1 cellular context compared by ENCODE assay signal in the genomic region with DNA sequence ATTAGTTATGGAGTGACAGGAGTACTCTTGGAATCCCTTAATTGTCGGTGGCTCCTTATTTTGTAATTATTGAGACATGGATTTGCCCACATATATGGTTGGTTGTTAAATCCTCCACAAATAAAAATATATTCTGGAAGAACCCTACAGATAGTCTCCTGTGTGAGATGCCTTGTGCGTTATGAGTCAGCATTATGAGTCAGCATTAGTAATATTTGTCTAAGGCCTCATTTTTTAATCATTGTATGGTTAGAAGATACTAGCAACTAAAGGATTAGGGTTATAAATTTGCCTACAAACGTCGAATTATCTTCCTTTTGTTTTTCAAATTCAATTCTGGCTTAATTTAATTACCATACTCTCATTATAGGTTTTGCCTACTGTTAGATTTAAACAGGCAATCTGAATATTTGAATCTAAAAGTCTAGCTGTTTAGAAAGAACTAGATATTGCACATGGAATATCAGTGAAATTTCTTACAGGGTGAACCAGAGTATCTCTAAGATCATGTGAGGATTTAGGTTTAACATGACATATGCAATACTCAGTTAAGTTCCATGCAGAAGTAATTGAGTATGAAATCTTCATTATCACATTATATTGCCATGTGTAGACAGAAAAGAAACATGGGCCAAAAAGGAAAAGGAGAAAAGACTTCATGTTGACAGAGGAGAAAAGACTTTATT.
TF ChIP-seq lines count a peak whose summit lies in the region.

No MANE protein-coding gene starts in this region.

TF ChIP-seq in HCT116, 20 proteins besides CTCF, POLR2A, EP300 and RAD21 (continued from another document):
- TF ChIP-seq, protein P1, sequence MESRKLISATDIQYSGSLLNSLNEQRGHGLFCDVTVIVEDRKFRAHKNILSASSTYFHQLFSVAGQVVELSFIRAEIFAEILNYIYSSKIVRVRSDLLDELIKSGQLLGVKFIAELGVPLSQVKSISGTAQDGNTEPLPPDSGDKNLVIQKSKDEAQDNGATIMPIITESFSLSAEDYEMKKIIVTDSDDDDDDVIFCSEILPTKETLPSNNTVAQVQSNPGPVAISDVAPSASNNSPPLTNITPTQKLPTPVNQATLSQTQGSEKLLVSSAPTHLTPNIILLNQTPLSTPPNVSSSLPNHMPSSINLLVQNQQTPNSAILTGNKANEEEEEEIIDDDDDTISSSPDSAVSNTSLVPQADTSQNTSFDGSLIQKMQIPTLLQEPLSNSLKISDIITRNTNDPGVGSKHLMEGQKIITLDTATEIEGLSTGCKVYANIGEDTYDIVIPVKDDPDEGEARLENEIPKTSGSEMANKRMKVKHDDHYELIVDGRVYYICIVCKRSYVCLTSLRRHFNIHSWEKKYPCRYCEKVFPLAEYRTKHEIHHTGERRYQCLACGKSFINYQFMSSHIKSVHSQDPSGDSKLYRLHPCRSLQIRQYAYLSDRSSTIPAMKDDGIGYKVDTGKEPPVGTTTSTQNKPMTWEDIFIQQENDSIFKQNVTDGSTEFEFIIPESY (IDR thresholded peaks at IDR 0.05; ENCODE audit: extremely low read depth, insufficient replicate concordance, low read length), result no peak
- TF ChIP-seq, protein P2, sequence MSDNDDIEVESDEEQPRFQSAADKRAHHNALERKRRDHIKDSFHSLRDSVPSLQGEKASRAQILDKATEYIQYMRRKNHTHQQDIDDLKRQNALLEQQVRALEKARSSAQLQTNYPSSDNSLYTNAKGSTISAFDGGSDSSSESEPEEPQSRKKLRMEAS (IDR thresholded peaks at IDR 0.05), result no peak
- TF ChIP-seq POLR2AphosphoS5 (IDR thresholded peaks at IDR 0.05; ENCODE audit: low read depth, low read length), result no peak
- peak; percentile 69; the same call in 1 of the 2 replicates for TF ChIP-seq SRF (IDR thresholded peaks at IDR 0.05; ENCODE audit: low read depth)
- no peak for TF ChIP-seq TCF7L2 (IDR thresholded peaks at IDR 0.05; ENCODE audit: borderline replicate concordance, extremely low read depth, insufficient read depth, insufficient read length)
- TF ChIP-seq SIN3A (IDR thresholded peaks at IDR 0.05; ENCODE audit: low read depth), result no peak
- TF ChIP-seq ZNF274 (IDR thresholded peaks at IDR 0.05; ENCODE audit: low read depth, low read length), result no peak
- peak; percentile 72 for TF ChIP-seq CBX3 (IDR thresholded peaks at IDR 0.05; ENCODE audit: low read depth)
- TF ChIP-seq, protein P3, sequence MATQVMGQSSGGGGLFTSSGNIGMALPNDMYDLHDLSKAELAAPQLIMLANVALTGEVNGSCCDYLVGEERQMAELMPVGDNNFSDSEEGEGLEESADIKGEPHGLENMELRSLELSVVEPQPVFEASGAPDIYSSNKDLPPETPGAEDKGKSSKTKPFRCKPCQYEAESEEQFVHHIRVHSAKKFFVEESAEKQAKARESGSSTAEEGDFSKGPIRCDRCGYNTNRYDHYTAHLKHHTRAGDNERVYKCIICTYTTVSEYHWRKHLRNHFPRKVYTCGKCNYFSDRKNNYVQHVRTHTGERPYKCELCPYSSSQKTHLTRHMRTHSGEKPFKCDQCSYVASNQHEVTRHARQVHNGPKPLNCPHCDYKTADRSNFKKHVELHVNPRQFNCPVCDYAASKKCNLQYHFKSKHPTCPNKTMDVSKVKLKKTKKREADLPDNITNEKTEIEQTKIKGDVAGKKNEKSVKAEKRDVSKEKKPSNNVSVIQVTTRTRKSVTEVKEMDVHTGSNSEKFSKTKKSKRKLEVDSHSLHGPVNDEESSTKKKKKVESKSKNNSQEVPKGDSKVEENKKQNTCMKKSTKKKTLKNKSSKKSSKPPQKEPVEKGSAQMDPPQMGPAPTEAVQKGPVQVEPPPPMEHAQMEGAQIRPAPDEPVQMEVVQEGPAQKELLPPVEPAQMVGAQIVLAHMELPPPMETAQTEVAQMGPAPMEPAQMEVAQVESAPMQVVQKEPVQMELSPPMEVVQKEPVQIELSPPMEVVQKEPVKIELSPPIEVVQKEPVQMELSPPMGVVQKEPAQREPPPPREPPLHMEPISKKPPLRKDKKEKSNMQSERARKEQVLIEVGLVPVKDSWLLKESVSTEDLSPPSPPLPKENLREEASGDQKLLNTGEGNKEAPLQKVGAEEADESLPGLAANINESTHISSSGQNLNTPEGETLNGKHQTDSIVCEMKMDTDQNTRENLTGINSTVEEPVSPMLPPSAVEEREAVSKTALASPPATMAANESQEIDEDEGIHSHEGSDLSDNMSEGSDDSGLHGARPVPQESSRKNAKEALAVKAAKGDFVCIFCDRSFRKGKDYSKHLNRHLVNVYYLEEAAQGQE (IDR thresholded peaks at IDR 0.05; ENCODE audit: low read depth), result no peak
